ENCODE assay signal across 1 cellular context in the genomic region with DNA sequence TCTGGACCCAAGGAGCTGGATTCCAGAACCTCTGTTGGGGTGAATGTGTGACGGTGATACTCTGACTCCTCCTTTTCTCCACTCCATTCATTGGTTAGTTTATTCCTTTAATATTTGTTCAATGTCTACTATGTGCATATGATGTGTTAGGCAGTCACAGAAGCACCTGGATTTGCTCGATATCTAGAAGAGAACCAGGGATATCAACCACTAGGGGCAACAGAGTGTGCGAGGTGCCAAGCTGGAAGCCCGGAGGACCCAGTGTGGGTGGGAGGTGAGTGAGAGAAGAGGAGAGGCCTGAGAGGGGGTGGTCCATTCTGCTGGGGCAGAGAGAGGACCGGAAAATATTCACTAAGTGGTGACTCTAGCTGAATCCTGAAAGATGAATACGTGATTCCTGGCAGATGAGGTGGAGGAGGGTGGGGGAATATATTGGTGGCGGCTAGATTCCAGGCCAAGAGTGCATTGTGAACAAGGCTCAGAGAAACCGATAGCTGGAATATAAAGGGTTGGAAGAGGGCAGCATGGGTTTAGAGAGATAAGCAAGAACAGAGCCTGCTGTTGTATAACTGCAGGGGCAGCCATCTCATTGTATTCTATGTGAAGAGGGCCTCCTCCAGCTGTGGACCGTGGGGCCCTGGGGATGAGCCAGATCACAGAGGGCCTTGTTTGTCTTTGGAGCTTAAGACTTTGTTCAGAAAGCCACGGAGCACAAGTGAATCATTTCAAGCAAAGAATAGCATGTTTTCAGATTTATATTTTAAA.
TF ChIP-seq lines count a peak whose summit lies in the region.

No MANE protein-coding gene starts in this region.

TF ChIP-seq in HepG2, 621 proteins besides CTCF, POLR2A, EP300 and RAD21 (continued from another document):
- TF ChIP-seq, protein P1, sequence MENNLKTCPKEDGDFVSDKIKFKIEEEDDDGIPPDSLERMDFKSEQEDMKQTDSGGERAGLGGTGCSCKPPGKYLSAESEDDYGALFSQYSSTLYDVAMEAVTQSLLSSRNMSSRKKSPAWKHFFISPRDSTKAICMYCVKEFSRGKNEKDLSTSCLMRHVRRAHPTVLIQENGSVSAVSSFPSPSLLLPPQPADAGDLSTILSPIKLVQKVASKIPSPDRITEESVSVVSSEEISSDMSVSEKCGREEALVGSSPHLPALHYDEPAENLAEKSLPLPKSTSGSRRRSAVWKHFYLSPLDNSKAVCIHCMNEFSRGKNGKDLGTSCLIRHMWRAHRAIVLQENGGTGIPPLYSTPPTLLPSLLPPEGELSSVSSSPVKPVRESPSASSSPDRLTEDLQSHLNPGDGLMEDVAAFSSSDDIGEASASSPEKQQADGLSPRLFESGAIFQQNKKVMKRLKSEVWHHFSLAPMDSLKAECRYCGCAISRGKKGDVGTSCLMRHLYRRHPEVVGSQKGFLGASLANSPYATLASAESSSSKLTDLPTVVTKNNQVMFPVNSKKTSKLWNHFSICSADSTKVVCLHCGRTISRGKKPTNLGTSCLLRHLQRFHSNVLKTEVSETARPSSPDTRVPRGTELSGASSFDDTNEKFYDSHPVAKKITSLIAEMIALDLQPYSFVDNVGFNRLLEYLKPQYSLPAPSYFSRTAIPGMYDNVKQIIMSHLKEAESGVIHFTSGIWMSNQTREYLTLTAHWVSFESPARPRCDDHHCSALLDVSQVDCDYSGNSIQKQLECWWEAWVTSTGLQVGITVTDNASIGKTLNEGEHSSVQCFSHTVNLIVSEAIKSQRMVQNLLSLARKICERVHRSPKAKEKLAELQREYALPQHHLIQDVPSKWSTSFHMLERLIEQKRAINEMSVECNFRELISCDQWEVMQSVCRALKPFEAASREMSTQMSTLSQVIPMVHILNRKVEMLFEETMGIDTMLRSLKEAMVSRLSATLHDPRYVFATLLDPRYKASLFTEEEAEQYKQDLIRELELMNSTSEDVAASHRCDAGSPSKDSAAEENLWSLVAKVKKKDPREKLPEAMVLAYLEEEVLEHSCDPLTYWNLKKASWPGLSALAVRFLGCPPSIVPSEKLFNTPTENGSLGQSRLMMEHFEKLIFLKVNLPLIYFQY (CRISPR knock-in tag; IDR thresholded peaks at IDR 0.05; ENCODE audit: borderline replicate concordance), result no peak
- TF ChIP-seq TBP (CRISPR knock-in tag; IDR thresholded peaks at IDR 0.05), result no peak
- TF ChIP-seq ZNF564 (CRISPR knock-in tag; IDR thresholded peaks at IDR 0.05), result 0 out of 2 replicates have a peak, but pooled peaks have one; percentile 24
- TF ChIP-seq GATAD2A (CRISPR knock-in tag; IDR thresholded peaks at IDR 0.05), result peak; percentile 83
- TF ChIP-seq, protein P2, sequence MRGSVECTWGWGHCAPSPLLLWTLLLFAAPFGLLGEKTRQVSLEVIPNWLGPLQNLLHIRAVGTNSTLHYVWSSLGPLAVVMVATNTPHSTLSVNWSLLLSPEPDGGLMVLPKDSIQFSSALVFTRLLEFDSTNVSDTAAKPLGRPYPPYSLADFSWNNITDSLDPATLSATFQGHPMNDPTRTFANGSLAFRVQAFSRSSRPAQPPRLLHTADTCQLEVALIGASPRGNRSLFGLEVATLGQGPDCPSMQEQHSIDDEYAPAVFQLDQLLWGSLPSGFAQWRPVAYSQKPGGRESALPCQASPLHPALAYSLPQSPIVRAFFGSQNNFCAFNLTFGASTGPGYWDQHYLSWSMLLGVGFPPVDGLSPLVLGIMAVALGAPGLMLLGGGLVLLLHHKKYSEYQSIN (CRISPR knock-in tag; IDR thresholded peaks at IDR 0.05; ENCODE audit: borderline replicate concordance), result no peak
- TF ChIP-seq, protein P3, sequence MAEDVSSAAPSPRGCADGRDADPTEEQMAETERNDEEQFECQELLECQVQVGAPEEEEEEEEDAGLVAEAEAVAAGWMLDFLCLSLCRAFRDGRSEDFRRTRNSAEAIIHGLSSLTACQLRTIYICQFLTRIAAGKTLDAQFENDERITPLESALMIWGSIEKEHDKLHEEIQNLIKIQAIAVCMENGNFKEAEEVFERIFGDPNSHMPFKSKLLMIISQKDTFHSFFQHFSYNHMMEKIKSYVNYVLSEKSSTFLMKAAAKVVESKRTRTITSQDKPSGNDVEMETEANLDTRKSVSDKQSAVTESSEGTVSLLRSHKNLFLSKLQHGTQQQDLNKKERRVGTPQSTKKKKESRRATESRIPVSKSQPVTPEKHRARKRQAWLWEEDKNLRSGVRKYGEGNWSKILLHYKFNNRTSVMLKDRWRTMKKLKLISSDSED (CRISPR knock-in tag; IDR thresholded peaks at IDR 0.05), result no peak
- TF ChIP-seq ZNF274 (CRISPR knock-in tag; IDR thresholded peaks at IDR 0.05), result no peak
- TF ChIP-seq CBX2 (IDR thresholded peaks at IDR 0.05; ENCODE audit: low read depth, low read length), result no peak
- TF ChIP-seq CBX2 (CRISPR knock-in tag; IDR thresholded peaks at IDR 0.05; ENCODE audit: low read depth), result no peak
- TF ChIP-seq HCFC1 (IDR thresholded peaks at IDR 0.05; ENCODE audit: low read depth, low read length), result no peak
- TF ChIP-seq TARDBP (CRISPR knock-in tag; IDR thresholded peaks at IDR 0.05), result peak; percentile 67; the same call in 1 of the 2 replicates
- TF ChIP-seq ZNF432 (CRISPR knock-in tag; IDR thresholded peaks at IDR 0.05; ENCODE audit: borderline replicate concordance), result no peak
- TF ChIP-seq NFIB (CRISPR knock-in tag; IDR thresholded peaks at IDR 0.05; ENCODE audit: borderline replicate concordance), result no peak
- no peak for TF ChIP-seq DR1 (CRISPR knock-in tag; IDR thresholded peaks at IDR 0.05)
- TF ChIP-seq, protein P4, sequence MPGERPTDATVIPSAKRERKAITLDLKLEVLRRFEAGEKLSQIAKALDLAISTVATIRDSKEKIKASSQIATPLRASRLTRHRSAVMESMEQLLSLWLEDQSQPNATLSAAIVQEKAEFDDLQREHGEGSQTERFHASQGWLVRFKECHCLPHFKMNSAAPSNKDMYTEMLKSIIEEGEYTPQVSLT (CRISPR knock-in tag; IDR thresholded peaks at IDR 0.05; ENCODE audit: borderline replicate concordance, low read depth), result no peak
- TF ChIP-seq FOXA3 (CRISPR knock-in tag; IDR thresholded peaks at IDR 0.05), result peak; percentile 54; the same call in 1 of the 2 replicates
- TF ChIP-seq SOX13 (IDR thresholded peaks at IDR 0.05), result peak; percentile 91
- peak in 1 of 2 experiments; percentile 95; a peak in 2 of 4 replicates for TF ChIP-seq SOX13 (CRISPR knock-in tag; conservative IDR thresholded peaks at IDR 0.05 in 1 of 2, IDR thresholded peaks at IDR 0.05 in 1 of 2)
- no peak for TF ChIP-seq REL (CRISPR knock-in tag; conservative IDR thresholded peaks at IDR 0.05)
- peak; percentile 78 for TF ChIP-seq MED1 (CRISPR knock-in tag; IDR thresholded peaks at IDR 0.05)
- TF ChIP-seq SYNCRIP (IDR thresholded peaks at IDR 0.05; ENCODE audit: insufficient read depth, low read depth, low read length), result no peak
TF ChIP-seq in HepG2: peak in this region for 99.
